ENCODE assay signal across 1 cellular context in the genomic region with DNA sequence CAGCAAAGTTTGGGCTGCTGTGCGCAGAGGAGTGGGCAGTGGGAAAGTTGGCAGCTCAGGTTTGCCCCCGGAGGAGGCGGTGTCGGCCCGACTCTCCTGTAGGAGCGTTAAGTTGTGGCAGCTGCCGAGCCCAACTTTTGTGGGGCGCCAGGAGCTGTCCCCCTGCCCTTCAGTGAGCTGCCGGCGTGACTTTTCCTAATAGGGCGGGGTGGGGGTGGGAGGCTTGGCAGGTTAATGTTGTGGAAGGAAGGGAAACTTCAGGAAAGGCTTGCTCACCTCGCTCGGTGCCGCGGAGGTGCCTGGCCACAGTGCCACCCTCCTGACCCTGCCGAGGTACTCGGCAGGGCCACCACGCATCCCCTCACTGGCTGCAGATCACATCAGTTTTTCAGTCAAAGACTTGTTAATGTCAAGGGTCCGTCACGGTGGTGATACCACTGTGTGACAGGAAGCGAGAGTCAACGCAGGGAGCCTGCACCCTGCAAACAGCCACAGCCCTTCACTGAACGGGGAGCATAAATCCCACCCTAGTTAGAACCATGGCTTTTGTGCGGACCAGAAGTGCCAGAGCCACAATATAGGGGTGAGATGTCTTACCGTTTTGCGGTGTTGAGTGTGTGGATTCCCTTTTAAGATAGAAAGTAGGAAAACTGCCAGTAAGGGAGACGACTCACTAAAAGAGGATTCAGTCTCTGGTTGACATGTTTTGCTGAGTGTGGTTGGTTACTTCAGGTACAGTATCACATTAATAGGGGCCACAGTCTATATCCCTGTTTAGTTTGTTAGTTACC.
A peak's percentile ranks its signal among the peaks of the same experiment; 100 is the strongest.
TF ChIP-seq lines count a peak whose summit lies in the region.

No MANE protein-coding gene starts in this region.

TF ChIP-seq in HepG2, 621 proteins besides CTCF, POLR2A, EP300 and RAD21 (continued from another document and continues in another):
- TF ChIP-seq, protein P1, sequence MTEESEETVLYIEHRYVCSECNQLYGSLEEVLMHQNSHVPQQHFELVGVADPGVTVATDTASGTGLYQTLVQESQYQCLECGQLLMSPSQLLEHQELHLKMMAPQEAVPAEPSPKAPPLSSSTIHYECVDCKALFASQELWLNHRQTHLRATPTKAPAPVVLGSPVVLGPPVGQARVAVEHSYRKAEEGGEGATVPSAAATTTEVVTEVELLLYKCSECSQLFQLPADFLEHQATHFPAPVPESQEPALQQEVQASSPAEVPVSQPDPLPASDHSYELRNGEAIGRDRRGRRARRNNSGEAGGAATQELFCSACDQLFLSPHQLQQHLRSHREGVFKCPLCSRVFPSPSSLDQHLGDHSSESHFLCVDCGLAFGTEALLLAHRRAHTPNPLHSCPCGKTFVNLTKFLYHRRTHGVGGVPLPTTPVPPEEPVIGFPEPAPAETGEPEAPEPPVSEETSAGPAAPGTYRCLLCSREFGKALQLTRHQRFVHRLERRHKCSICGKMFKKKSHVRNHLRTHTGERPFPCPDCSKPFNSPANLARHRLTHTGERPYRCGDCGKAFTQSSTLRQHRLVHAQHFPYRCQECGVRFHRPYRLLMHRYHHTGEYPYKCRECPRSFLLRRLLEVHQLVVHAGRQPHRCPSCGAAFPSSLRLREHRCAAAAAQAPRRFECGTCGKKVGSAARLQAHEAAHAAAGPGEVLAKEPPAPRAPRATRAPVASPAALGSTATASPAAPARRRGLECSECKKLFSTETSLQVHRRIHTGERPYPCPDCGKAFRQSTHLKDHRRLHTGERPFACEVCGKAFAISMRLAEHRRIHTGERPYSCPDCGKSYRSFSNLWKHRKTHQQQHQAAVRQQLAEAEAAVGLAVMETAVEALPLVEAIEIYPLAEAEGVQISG (CRISPR knock-in tag; IDR thresholded peaks at IDR 0.05), result no peak
- no peak for TF ChIP-seq ZNF703 (CRISPR knock-in tag; IDR thresholded peaks at IDR 0.05; ENCODE audit: borderline replicate concordance)
- TF ChIP-seq GATA4 (IDR thresholded peaks at IDR 0.05; ENCODE audit: borderline replicate concordance, low read depth), result no peak
- no peak for TF ChIP-seq KLF11 (CRISPR knock-in tag; IDR thresholded peaks at IDR 0.05)
- TF ChIP-seq, protein P2, sequence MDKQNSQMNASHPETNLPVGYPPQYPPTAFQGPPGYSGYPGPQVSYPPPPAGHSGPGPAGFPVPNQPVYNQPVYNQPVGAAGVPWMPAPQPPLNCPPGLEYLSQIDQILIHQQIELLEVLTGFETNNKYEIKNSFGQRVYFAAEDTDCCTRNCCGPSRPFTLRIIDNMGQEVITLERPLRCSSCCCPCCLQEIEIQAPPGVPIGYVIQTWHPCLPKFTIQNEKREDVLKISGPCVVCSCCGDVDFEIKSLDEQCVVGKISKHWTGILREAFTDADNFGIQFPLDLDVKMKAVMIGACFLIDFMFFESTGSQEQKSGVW (CRISPR knock-in tag; IDR thresholded peaks at IDR 0.05; ENCODE audit: borderline replicate concordance), result no peak
- TF ChIP-seq, protein P3, sequence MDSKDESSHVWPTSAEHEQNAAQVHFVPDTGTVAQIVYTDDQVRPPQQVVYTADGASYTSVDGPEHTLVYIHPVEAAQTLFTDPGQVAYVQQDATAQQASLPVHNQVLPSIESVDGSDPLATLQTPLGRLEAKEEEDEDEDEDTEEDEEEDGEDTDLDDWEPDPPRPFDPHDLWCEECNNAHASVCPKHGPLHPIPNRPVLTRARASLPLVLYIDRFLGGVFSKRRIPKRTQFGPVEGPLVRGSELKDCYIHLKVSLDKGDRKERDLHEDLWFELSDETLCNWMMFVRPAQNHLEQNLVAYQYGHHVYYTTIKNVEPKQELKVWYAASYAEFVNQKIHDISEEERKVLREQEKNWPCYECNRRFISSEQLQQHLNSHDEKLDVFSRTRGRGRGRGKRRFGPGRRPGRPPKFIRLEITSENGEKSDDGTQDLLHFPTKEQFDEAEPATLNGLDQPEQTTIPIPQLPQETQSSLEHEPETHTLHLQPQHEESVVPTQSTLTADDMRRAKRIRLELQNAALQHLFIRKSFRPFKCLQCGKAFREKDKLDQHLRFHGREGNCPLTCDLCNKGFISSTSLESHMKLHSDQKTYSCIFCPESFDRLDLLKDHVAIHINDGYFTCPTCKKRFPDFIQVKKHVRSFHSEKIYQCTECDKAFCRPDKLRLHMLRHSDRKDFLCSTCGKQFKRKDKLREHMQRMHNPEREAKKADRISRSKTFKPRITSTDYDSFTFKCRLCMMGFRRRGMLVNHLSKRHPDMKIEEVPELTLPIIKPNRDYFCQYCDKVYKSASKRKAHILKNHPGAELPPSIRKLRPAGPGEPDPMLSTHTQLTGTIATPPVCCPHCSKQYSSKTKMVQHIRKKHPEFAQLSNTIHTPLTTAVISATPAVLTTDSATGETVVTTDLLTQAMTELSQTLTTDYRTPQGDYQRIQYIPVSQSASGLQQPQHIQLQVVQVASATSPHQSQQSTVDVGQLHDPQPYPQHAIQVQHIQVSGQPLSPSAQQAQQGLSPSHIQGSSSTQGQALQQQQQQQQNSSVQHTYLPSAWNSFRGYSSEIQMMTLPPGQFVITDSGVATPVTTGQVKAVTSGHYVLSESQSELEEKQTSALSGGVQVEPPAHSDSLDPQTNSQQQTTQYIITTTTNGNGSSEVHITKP (CRISPR knock-in tag; IDR thresholded peaks at IDR 0.05; ENCODE audit: low read depth), result no peak
- no peak for TF ChIP-seq ZNF263 (CRISPR knock-in tag; IDR thresholded peaks at IDR 0.05)
- no peak for TF ChIP-seq RXRA (CRISPR knock-in tag; IDR thresholded peaks at IDR 0.05)
- TF ChIP-seq, protein P4, sequence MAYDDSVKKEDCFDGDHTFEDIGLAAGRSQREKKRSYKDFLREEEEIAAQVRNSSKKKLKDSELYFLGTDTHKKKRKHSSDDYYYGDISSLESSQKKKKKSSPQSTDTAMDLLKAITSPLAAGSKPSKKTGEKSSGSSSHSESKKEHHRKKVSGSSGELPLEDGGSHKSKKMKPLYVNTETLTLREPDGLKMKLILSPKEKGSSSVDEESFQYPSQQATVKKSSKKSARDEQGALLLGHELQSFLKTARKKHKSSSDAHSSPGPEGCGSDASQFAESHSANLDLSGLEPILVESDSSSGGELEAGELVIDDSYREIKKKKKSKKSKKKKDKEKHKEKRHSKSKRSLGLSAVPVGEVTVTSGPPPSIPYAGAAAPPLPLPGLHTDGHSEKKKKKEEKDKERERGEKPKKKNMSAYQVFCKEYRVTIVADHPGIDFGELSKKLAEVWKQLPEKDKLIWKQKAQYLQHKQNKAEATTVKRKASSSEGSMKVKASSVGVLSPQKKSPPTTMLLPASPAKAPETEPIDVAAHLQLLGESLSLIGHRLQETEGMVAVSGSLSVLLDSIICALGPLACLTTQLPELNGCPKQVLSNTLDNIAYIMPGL (CRISPR knock-in tag; IDR thresholded peaks at IDR 0.05; ENCODE audit: borderline replicate concordance in 1 of 2, low read depth in 1 of 2), result 0 out of 4 replicates have a peak, but pooled peaks of 1 of the 2 experiments have one; percentile 16
- TF ChIP-seq, protein P5, sequence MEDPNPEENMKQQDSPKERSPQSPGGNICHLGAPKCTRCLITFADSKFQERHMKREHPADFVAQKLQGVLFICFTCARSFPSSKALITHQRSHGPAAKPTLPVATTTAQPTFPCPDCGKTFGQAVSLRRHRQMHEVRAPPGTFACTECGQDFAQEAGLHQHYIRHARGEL (CRISPR knock-in tag; IDR thresholded peaks at IDR 0.05), result no peak
- TF ChIP-seq FLYWCH1 (CRISPR knock-in tag; IDR thresholded peaks at IDR 0.05), result no peak
- TF ChIP-seq, protein P6, sequence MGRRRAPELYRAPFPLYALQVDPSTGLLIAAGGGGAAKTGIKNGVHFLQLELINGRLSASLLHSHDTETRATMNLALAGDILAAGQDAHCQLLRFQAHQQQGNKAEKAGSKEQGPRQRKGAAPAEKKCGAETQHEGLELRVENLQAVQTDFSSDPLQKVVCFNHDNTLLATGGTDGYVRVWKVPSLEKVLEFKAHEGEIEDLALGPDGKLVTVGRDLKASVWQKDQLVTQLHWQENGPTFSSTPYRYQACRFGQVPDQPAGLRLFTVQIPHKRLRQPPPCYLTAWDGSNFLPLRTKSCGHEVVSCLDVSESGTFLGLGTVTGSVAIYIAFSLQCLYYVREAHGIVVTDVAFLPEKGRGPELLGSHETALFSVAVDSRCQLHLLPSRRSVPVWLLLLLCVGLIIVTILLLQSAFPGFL (CRISPR knock-in tag; IDR thresholded peaks at IDR 0.05), result no peak
- no peak for TF ChIP-seq PPARG (CRISPR knock-in tag; conservative IDR thresholded peaks at IDR 0.05)
- TF ChIP-seq, protein P7, sequence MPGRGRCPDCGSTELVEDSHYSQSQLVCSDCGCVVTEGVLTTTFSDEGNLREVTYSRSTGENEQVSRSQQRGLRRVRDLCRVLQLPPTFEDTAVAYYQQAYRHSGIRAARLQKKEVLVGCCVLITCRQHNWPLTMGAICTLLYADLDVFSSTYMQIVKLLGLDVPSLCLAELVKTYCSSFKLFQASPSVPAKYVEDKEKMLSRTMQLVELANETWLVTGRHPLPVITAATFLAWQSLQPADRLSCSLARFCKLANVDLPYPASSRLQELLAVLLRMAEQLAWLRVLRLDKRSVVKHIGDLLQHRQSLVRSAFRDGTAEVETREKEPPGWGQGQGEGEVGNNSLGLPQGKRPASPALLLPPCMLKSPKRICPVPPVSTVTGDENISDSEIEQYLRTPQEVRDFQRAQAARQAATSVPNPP (CRISPR knock-in tag; IDR thresholded peaks at IDR 0.05), result no peak
- TF ChIP-seq HOXA5 (CRISPR knock-in tag; IDR thresholded peaks at IDR 0.05), result no peak
- TF ChIP-seq ETV5 (CRISPR knock-in tag; IDR thresholded peaks at IDR 0.05; ENCODE audit: borderline replicate concordance), result 0 out of 2 replicates have a peak, but pooled peaks have one; percentile 13
- 0 out of 2 replicates have a peak, but pooled peaks have one; percentile 34 for TF ChIP-seq GATAD2A (CRISPR knock-in tag; IDR thresholded peaks at IDR 0.05)
- TF ChIP-seq, protein P8, sequence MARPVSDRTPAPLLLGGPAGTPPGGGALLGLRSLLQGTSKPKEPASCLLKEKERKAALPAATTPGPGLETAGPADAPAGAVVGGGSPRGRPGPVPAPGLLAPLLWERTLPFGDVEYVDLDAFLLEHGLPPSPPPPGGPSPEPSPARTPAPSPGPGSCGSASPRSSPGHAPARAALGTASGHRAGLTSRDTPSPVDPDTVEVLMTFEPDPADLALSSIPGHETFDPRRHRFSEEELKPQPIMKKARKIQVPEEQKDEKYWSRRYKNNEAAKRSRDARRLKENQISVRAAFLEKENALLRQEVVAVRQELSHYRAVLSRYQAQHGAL (CRISPR knock-in tag; IDR thresholded peaks at IDR 0.05; ENCODE audit: not compliant biosample characterization), result no peak
- no peak for TF ChIP-seq ZNF383 (CRISPR knock-in tag; IDR thresholded peaks at IDR 0.05; ENCODE audit: borderline replicate concordance)
- no peak for TF ChIP-seq PHF5A (CRISPR knock-in tag; IDR thresholded peaks at IDR 0.05; ENCODE audit: low read depth, unreplicated experiment)
- TF ChIP-seq HNRNPK (IDR thresholded peaks at IDR 0.05; ENCODE audit: low read depth, low read length, poor library complexity, severe bottlenecking), result no peak
- TF ChIP-seq ZNF282 (IDR thresholded peaks at IDR 0.05; ENCODE audit: partially characterized antibody), result no peak
- 0 out of 2 replicates have a peak, but pooled peaks have one; percentile 22 for TF ChIP-seq ZNF737 (CRISPR knock-in tag; IDR thresholded peaks at IDR 0.05; ENCODE audit: borderline replicate concordance)
- no peak for TF ChIP-seq TSC22D2 (CRISPR knock-in tag; IDR thresholded peaks at IDR 0.05; ENCODE audit: borderline replicate concordance)
- TF ChIP-seq MEIS2 (CRISPR knock-in tag; IDR thresholded peaks at IDR 0.05), result 0 out of 2 replicates have a peak, but pooled peaks have one; percentile 7
- TF ChIP-seq, protein P9, sequence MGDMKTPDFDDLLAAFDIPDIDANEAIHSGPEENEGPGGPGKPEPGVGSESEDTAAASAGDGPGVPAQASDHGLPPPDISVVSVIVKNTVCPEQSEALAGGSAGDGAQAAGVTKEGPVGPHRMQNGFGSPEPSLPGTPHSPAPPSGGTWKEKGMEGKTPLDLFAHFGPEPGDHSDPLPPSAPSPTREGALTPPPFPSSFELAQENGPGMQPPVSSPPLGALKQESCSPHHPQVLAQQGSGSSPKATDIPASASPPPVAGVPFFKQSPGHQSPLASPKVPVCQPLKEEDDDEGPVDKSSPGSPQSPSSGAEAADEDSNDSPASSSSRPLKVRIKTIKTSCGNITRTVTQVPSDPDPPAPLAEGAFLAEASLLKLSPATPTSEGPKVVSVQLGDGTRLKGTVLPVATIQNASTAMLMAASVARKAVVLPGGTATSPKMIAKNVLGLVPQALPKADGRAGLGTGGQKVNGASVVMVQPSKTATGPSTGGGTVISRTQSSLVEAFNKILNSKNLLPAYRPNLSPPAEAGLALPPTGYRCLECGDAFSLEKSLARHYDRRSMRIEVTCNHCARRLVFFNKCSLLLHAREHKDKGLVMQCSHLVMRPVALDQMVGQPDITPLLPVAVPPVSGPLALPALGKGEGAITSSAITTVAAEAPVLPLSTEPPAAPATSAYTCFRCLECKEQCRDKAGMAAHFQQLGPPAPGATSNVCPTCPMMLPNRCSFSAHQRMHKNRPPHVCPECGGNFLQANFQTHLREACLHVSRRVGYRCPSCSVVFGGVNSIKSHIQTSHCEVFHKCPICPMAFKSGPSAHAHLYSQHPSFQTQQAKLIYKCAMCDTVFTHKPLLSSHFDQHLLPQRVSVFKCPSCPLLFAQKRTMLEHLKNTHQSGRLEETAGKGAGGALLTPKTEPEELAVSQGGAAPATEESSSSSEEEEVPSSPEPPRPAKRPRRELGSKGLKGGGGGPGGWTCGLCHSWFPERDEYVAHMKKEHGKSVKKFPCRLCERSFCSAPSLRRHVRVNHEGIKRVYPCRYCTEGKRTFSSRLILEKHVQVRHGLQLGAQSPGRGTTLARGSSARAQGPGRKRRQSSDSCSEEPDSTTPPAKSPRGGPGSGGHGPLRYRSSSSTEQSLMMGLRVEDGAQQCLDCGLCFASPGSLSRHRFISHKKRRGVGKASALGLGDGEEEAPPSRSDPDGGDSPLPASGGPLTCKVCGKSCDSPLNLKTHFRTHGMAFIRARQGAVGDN (CRISPR knock-in tag; IDR thresholded peaks at IDR 0.05), result no peak; the same call in 1 of the 2 replicates
- no peak for TF ChIP-seq PHF21A (CRISPR knock-in tag; IDR thresholded peaks at IDR 0.05)
- no peak for TF ChIP-seq SSRP1 (CRISPR knock-in tag; IDR thresholded peaks at IDR 0.05)
- TF ChIP-seq REL (CRISPR knock-in tag; conservative IDR thresholded peaks at IDR 0.05), result 0 out of 2 replicates have a peak, but pooled peaks have one; percentile 44
- TF ChIP-seq, protein P10, sequence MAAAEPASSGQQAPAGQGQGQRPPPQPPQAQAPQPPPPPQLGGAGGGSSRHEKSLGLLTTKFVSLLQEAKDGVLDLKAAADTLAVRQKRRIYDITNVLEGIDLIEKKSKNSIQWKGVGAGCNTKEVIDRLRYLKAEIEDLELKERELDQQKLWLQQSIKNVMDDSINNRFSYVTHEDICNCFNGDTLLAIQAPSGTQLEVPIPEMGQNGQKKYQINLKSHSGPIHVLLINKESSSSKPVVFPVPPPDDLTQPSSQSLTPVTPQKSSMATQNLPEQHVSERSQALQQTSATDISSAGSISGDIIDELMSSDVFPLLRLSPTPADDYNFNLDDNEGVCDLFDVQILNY (CRISPR knock-in tag; conservative IDR thresholded peaks at IDR 0.05), result no peak
- TF ChIP-seq ZNF782 (CRISPR knock-in tag; IDR thresholded peaks at IDR 0.05; ENCODE audit: borderline replicate concordance), result no peak
- TF ChIP-seq ZNF724P (CRISPR knock-in tag; IDR thresholded peaks at IDR 0.05; ENCODE audit: borderline replicate concordance), result no peak
- 0 out of 2 replicates have a peak, but pooled peaks have one; percentile 31 for TF ChIP-seq IRX3 (CRISPR knock-in tag; IDR thresholded peaks at IDR 0.05; ENCODE audit: borderline replicate concordance, low read depth)
- TF ChIP-seq, protein P11, sequence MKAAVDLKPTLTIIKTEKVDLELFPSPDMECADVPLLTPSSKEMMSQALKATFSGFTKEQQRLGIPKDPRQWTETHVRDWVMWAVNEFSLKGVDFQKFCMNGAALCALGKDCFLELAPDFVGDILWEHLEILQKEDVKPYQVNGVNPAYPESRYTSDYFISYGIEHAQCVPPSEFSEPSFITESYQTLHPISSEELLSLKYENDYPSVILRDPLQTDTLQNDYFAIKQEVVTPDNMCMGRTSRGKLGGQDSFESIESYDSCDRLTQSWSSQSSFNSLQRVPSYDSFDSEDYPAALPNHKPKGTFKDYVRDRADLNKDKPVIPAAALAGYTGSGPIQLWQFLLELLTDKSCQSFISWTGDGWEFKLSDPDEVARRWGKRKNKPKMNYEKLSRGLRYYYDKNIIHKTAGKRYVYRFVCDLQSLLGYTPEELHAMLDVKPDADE (CRISPR knock-in tag; IDR thresholded peaks at IDR 0.05), result no peak
- no peak for TF ChIP-seq HDAC2 (CRISPR knock-in tag; IDR thresholded peaks at IDR 0.05)
